13 cellular contexts compared by ENCODE assay signal in genomic region chr13:110327036-110327790, GRCh38. TPM values are rescaled to one million over a fixed set of nuclear protein-coding genes. Genes with fewer than 3 reads are reported as not detected.
DNase-seq lines count a peak whose midpoint lies in the region; ATAC-seq and TF ChIP-seq lines count a peak whose summit lies in the region.
"Had no signal": no experiment of that assay in that cellular context is flagged by ENCODE, and none has a peak within 500 bp of the region (broad histone marks: within the 10 kb centered on the region; RNA-seq: fewer than 3 reads in every experiment).

No MANE protein-coding gene starts in this region.

- DNase-seq in DMS79 (lab: John Stamatoyannopoulos, UW): peak; percentile 65
- DNase-seq in NCI-H345 treated with DMSO at 0.1 percent for 48 hours (lab: John Stamatoyannopoulos, UW; ENCODE audit: unreplicated experiment): peak; percentile 73
- peak; percentile 37 to 67 for DNase-seq in foreskin fibroblast
- no peak for DNase-seq in osteoblast (ENCODE audit: insufficient read length, low spot score, missing footprints)
- no peak for DNase-seq in GM10266 (ENCODE audit: extremely low spot score)
- DNase-seq in neuronal stem cell (ENCODE audit: low spot score): no peak
- DNase-seq in T-cell: no peak
- DNase-seq: activated CD4-positive, alpha-beta T cell treated with anti-CD3 and anti-CD28 coated beads for 4 hours; effector CD4-positive, alpha-beta T cell; NCI-H2227 treated with DMSO at 0.1 percent for 48 hours; SHP77 treated with DMSO at 0.1 percent for 48 hours had no signal

- H3K14ac ChIP-seq in neuronal stem cell (ENCODE audit: low read length): no peak overlapping the region

- H2BK5ac ChIP-seq in neuronal stem cell (ENCODE audit: low read length): no peak overlapping the region

- H3K4ac ChIP-seq in neuronal stem cell (ENCODE audit: low read length): no peak overlapping the region

- H3K4me3 ChIP-seq in foreskin fibroblast (ENCODE audit: low read depth in 1 of 2, low read length in 2 of 2) (no peak overlapping the region), osteoblast (ENCODE audit: insufficient read depth, low read length) (no peak overlapping the region), neuronal stem cell (ENCODE audit: low read length in 2 of 2) (no peak overlapping the region)

- TF ChIP-seq CTCF in foreskin fibroblast (IDR thresholded peaks at IDR 0.05; ENCODE audit: low read depth, low read length) (no peak), osteoblast (IDR thresholded peaks at IDR 0.05; ENCODE audit: extremely low read depth, low read depth, low read length) (no peak), GM10266 (IDR thresholded peaks at IDR 0.05; ENCODE audit: control insufficient read depth, insufficient read depth, low read depth, missing control alignments) (no peak)

- peaks cover 21% of the 10 kb centered on the region for H4K20me1 ChIP-seq in osteoblast (ENCODE audit: insufficient read depth, low read length)

- no peak overlapping the region for H3K18ac ChIP-seq in neuronal stem cell (ENCODE audit: low read length)

- H2BK12ac ChIP-seq in neuronal stem cell (ENCODE audit: low read length): no peak overlapping the region

- no peak overlapping the region for H2AK5ac ChIP-seq in neuronal stem cell (ENCODE audit: low read depth, low read length)

- H3K79me2 ChIP-seq in osteoblast (ENCODE audit: insufficient read depth, low read length): peaks cover 66% of the 10 kb centered on the region

- H3K4me2 ChIP-seq in osteoblast (ENCODE audit: insufficient read depth, low read length): peak overlapping the region; percentile 21
- H3K4me2 ChIP-seq in neuronal stem cell (ENCODE audit: insufficient read depth, low read length, poor library complexity, severe bottlenecking): no peak overlapping the region

- no peak overlapping the region for H2BK120ac ChIP-seq in neuronal stem cell (ENCODE audit: low read depth, low read length)

- no peaks in the 10 kb centered on the region for H3K4me1 Mint-ChIP-seq in T-cell

- H3K4me3 Mint-ChIP-seq in T-cell: no peak overlapping the region

- H2AFZ ChIP-seq in osteoblast (ENCODE audit: low read length) (no peak overlapping the region), neuronal stem cell (ENCODE audit: low read length) (no peak overlapping the region)

- H3K9me3 ChIP-seq in osteoblast (ENCODE audit: low read depth, low read length) (no peaks in the 10 kb centered on the region), neuronal stem cell (replicated peaks in 1 of 2; ENCODE audit: control insufficient read depth in 2 of 2, insufficient read depth in 1 of 2, low read depth in 1 of 2, low read length in 2 of 2) (peaks cover 0 to 14% of the 10 kb centered on the region in 2 donors)

- CTCF ChIA-PET in T-cell (lab: Charles Lee): no interaction called here

- POLR2A ChIA-PET in T-cell (lab: Charles Lee): no interaction called here

- no peak overlapping the region for H4K91ac ChIP-seq in neuronal stem cell (ENCODE audit: low read depth, low read length, poor library complexity)

- H3K9me3 Mint-ChIP-seq in T-cell: no peaks in the 10 kb centered on the region

- peaks cover 29% of the 10 kb centered on the region for H3K36me3 ChIP-seq in osteoblast (ENCODE audit: insufficient read depth, low read length)
- H3K36me3 ChIP-seq in neuronal stem cell (replicated peaks in 1 of 2; ENCODE audit: control insufficient read depth in 2 of 2, insufficient read depth in 2 of 2, low read length in 2 of 2): peaks cover 0 to 52% of the 10 kb centered on the region in 2 donors

- H4K8ac ChIP-seq in neuronal stem cell (ENCODE audit: low read depth, low read length): no peak overlapping the region

- H3K79me1 ChIP-seq in neuronal stem cell (ENCODE audit: low read depth, low read length): peaks cover 6% of the 10 kb centered on the region

- peaks cover 30 to 37% of the 10 kb centered on the region in 2 donors for H3K27me3 Mint-ChIP-seq in T-cell

- H3K23ac ChIP-seq in neuronal stem cell (ENCODE audit: low read depth, low read length, poor library complexity): no peak overlapping the region

- no peak overlapping the region for H3K27ac Mint-ChIP-seq in T-cell

- peaks cover 84% of the 10 kb centered on the region for H3K4me1 ChIP-seq in osteoblast (ENCODE audit: insufficient read depth, low read length)
- peaks cover 2 to 20% of the 10 kb centered on the region in 2 donors for H3K4me1 ChIP-seq in neuronal stem cell (ENCODE audit: control insufficient read depth in 2 of 2, insufficient read depth in 1 of 2, low read depth in 1 of 2, low read length in 2 of 2)

- ATAC-seq in HG02885 (IDR thresholded peaks at IDR 0.05; ENCODE audit: poor library complexity, unreplicated experiment) (no peak), T-cell (replicated peaks in 1 of 4) (no peak)
- ATAC-seq: HepG2 had no signal

- no peaks in the 10 kb centered on the region for H3K36me3 Mint-ChIP-seq in T-cell

- H3K9ac ChIP-seq in neuronal stem cell (ENCODE audit: low read depth, low read length, poor library complexity): no peak overlapping the region

- H2BK15ac ChIP-seq in neuronal stem cell (ENCODE audit: low read length): no peak overlapping the region

- no CpG with 5 or more reads among the region's 8 CpGs for WGBS in neuronal stem cell (ENCODE audit: extremely low coverage in 2 of 2, insufficient read length in 2 of 2, insufficient replicate concordance in 1 of 2), 2 donors

- H3K27me3 ChIP-seq in osteoblast (ENCODE audit: insufficient read depth, low read length): no peaks in the 10 kb centered on the region
- no peaks in the 10 kb centered on the region for H3K27me3 ChIP-seq in neuronal stem cell (ENCODE audit: control insufficient read depth in 3 of 3, insufficient read depth in 3 of 3, low read depth in 1 of 3, low read length in 3 of 3)

- H3K27ac ChIP-seq in osteoblast (ENCODE audit: low read depth, low read length) (peak overlapping the region; percentile 94), neuronal stem cell (replicated peaks; ENCODE audit: low read length) (no peak overlapping the region)

RNA-seq across cellular contexts. Expression of gene COL4A2, which starts 20.1 kb away (rescaled TPM):
- total RNA-seq in osteoblast (267 and 291 TPM in 2 replicates), T-cell (1 to 10 TPM in 2 of 5 donors, under 1 TPM in 1, not detected in 2; 0.72 to 2.2 (median 1.6) TPM)
- polyA plus RNA-seq in neuronal stem cell (2013, experiment 1 of 2): 117 TPM
- polyA plus RNA-seq in neuronal stem cell (2013, experiment 2 of 2): 118 TPM

RNA-seq across cellular contexts. Expression of gene COL4A1, which starts 20.3 kb away (rescaled TPM):
- total RNA-seq in osteoblast: 412 and 433 TPM in 2 replicates
- polyA plus RNA-seq in neuronal stem cell (2013, experiment 1 of 2): 42.8 TPM
- polyA plus RNA-seq in neuronal stem cell (2013, experiment 2 of 2): 45.1 TPM
- total RNA-seq in T-cell: 1 to 10 TPM in 1 of 5 donors, under 1 TPM in 2, not detected in 2; 0.49 to 1.3 (median 0.85) TPM
- total RNA-seq: HepG2 had no signal
- polyA plus RNA-seq: HepG2 had no signal

Comparison
In these comparisons a context has a peak if more than half of its experiments do, and no peak if none do; other contexts are left out.
1. DNase-seq: peak in DMS79 (single experiment), NCI-H345 treated with DMSO at 0.1 percent for 48 hours (single experiment) and foreskin fibroblast (2 of 2); none in osteoblast (single experiment), GM10266 (single experiment), neuronal stem cell (single experiment) and T-cell (0 of 34).
2. RNA of gene COL4A2, which starts 20.1 kb away (total RNA-seq): 267 to 291 TPM in osteoblast; 0.72 to 2.2 TPM in T-cell; every median in the first group is over 10 times any median in the second.
3. RNA of gene COL4A1, which starts 20.3 kb away (total RNA-seq): 412 to 433 TPM in osteoblast; 0.49 to 1.3 TPM in T-cell; every median in the first group is over 100 times any median in the second.